ENCODE assay signal across 1 cellular context in the genomic region with DNA sequence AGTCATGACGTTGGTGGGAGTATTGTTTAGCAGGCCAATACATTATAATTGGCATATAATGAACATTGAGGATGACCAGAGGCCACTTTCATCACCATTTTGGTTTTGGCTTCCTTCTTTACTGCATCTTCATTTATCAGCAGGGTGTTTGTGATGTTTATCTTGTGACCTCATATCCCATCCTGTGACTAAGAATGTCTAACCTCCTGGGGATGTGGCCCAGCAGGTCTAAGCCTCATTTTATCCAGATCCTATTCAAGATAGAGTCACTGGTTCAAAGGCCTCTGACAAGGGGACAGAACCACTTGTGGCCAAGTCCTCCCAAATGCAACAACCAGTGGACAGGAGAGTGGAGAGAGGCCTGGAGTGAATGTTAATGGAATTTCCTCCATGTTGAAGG.
TF ChIP-seq lines count a peak whose summit lies in the region.

No MANE protein-coding gene starts in this region.

TF ChIP-seq in IMR-90, 13 proteins besides CTCF, POLR2A, EP300 and RAD21:
- TF ChIP-seq FOS (IDR thresholded peaks at IDR 0.05; ENCODE audit: low read depth, low read length) (0 out of 2 replicates have a peak, but pooled peaks have one; percentile 19), SMC3 (IDR thresholded peaks at IDR 0.05; ENCODE audit: low read depth, low read length) (no peak)
